ENCODE assay signal across 12 cellular contexts in genomic region chr4:147589586-147589985, GRCh38. TPM values are rescaled to one million over a fixed set of nuclear protein-coding genes. Genes with fewer than 3 reads are reported as not detected.
DNase-seq lines count a peak whose midpoint lies in the region; ATAC-seq and TF ChIP-seq lines count a peak whose summit lies in the region.
"Had no signal": no experiment of that assay in that cellular context is flagged by ENCODE, and none has a peak within 500 bp of the region (broad histone marks: within the 10 kb centered on the region; RNA-seq: fewer than 3 reads in every experiment).

No MANE protein-coding gene starts in this region.

- H3K9me3 Mint-ChIP-seq in chondrocyte (ENCODE audit: low read depth) (peaks cover 3% of the 10 kb centered on the region), nephron (peaks cover 9% of the 10 kb centered on the region), glutamatergic neuron (ENCODE audit: unreplicated experiment) (peaks cover 1% of the 10 kb centered on the region)

- H3K36me3 Mint-ChIP-seq in chondrocyte (ENCODE audit: low read depth), result no peaks in the 10 kb centered on the region
- peaks cover 10% of the 10 kb centered on the region for H3K36me3 Mint-ChIP-seq in nephron (ENCODE audit: low read depth)
- H3K36me3 Mint-ChIP-seq in glutamatergic neuron (ENCODE audit: unreplicated experiment), result peaks cover 2% of the 10 kb centered on the region
- H3K36me3 Mint-ChIP-seq: CD14-positive monocyte, IgD-negative memory B cell had no signal

- H3K4me1 Mint-ChIP-seq in chondrocyte (ENCODE audit: low read depth) (peaks cover 44% of the 10 kb centered on the region), nephron (peaks cover 33% of the 10 kb centered on the region), glutamatergic neuron (ENCODE audit: low read depth, unreplicated experiment) (peaks cover 2% of the 10 kb centered on the region)
- H3K4me1 Mint-ChIP-seq: CD14-positive monocyte had no signal

- H3K4me1 ChIP-seq in thoracic aorta (ENCODE audit: control insufficient read depth in 1 of 2, low read depth in 2 of 2), result peaks cover 8 to 10% of the 10 kb centered on the region in 2 donors
- H3K4me1 ChIP-seq: testis had no signal

- no peaks in the 10 kb centered on the region for H3K9me3 ChIP-seq in thoracic aorta
- H3K9me3 ChIP-seq: body of pancreas, testis had no signal

- no peak overlapping the region for H3K27ac ChIP-seq in thoracic aorta
- H3K27ac ChIP-seq: body of pancreas had no signal

- ATAC-seq in thoracic aorta (ENCODE audit: insufficient number of reproducible peaks, low FRiP score, low read depth) (no peak), HG02623 (IDR thresholded peaks at IDR 0.05; ENCODE audit: unreplicated experiment) (no peak)
- ATAC-seq: body of pancreas had no signal

- H3K4me3 Mint-ChIP-seq in chondrocyte (ENCODE audit: unreplicated experiment) (peak overlapping the region; percentile 47), nephron (no peak overlapping the region), glutamatergic neuron (ENCODE audit: unreplicated experiment) (no peak overlapping the region)
- H3K4me3 Mint-ChIP-seq: CD14-positive monocyte, IgD-negative memory B cell, naive B cell had no signal

- peak overlapping the region; percentile 81 for H3K27ac Mint-ChIP-seq in chondrocyte (ENCODE audit: unreplicated experiment)
- peak overlapping the region; percentile 41 to 81 (median 58) for H3K27ac Mint-ChIP-seq in nephron
- no peak overlapping the region for H3K27ac Mint-ChIP-seq in glutamatergic neuron (ENCODE audit: unreplicated experiment)
- H3K27ac Mint-ChIP-seq: IgD-negative memory B cell, naive B cell had no signal

- DNase-seq in LHCN-M2 (ENCODE audit: low read depth) (peak; percentile 62), chondrocyte (ENCODE audit: low spot score) (no peak), thoracic aorta (ENCODE audit: low spot score) (no peak), SHP77 treated with DMSO at 0.1 percent for 48 hours (lab: John Stamatoyannopoulos, UW) (no peak), glutamatergic neuron (no peak)

- no peaks in the 10 kb centered on the region for H3K36me3 ChIP-seq in thoracic aorta

- TF ChIP-seq CTCF in chondrocyte (IDR thresholded peaks at IDR 0.05), result no peak
- TF ChIP-seq CTCF in nephron (IDR thresholded peaks at IDR 0.05; ENCODE audit: unreplicated experiment in 3 of 3), result no peak
- TF ChIP-seq CTCF in thoracic aorta (IDR thresholded peaks at IDR 0.05), result no peak
- no peak for TF ChIP-seq CTCF in glutamatergic neuron (IDR thresholded peaks at IDR 0.05; ENCODE audit: partially characterized antibody, unreplicated experiment)

- H3K27me3 ChIP-seq in thoracic aorta (replicated peaks; ENCODE audit: insufficient read depth), result no peaks in the 10 kb centered on the region
- H3K27me3 ChIP-seq: body of pancreas, testis had no signal

- peak overlapping the region; percentile 48 for H3K4me3 ChIP-seq in thoracic aorta
- H3K4me3 ChIP-seq: body of pancreas had no signal

- H3K27me3 Mint-ChIP-seq in chondrocyte (ENCODE audit: low read depth) (no peaks in the 10 kb centered on the region), nephron (ENCODE audit: low read depth) (no peaks in the 10 kb centered on the region), glutamatergic neuron (ENCODE audit: unreplicated experiment) (peaks cover under 1% of the 10 kb centered on the region)

RNA-seq across cellular contexts. Expression of gene TMEM184C, which starts 27.6 kb away (rescaled TPM):
- total RNA-seq in LHCN-M2 (2014; rRNA removed), result 32.6 and 32.9 TPM in 2 replicates
- 16.4 TPM for polyA plus RNA-seq in LHCN-M2 (2012)
- 35.3 to 40.8 TPM (median 39.3 TPM) in 3 replicates for total RNA-seq in chondrocyte
- 10 to 100 TPM; 23.2 to 30.2 TPM for total RNA-seq in thoracic aorta
- total RNA-seq in glutamatergic neuron (ENCODE audit: unreplicated experiment), result 31.6 TPM
